ENCODE assay signal across 25 cellular contexts in the genomic region with DNA sequence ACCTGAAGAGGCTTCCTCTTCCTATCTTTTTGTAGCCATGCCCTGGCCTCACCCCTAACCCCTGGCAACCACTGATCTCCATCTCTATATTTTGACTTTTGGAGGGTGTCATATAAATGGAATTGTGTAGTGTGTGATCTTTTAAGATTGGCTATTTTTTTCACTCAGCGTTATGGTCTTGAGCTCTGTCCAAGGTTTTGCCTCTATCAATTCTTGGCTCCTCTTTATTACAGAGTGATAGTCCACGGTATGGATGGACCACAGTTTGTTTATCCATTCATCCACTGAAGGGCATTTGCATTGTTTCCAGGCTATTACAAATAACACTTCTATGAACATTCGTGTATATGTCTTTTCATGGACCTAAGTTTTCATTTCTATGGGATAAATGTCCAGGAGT.
"Had no signal": no experiment of that assay in that cellular context is flagged by ENCODE, and none has a peak within 500 bp of the region (broad histone marks: within the 10 kb centered on the region; RNA-seq: fewer than 3 reads in every experiment).

No MANE protein-coding gene starts in this region.

- H3K27ac ChIP-seq: epithelial cell of prostate, esophagus squamous epithelium, gastroesophageal sphincter, left ventricle myocardium inferior, lower lobe of right lung, neutrophil, psoas muscle, right lobe of liver, spleen, testis, tibial nerve had no signal

- H3K9me3 Mint-ChIP-seq: dendritic cell treated with granulocyte-macrophage colony-stimulating factor and Interleukin-4, amounts not matched to agents 40 ng/mL and 50 ng/mL, for 4 days; effector memory CD8-positive, alpha-beta T cell; stimulated activated memory B cell treated with anti-CD40 and anti-IgM and Interleukin-4, amounts not matched to agents 10 μg/mL and 1 μg/mL and 100 μg/mL, for 72 hours; stimulated activated naive CD8-positive, alpha-beta T cell treated with anti-CD3 and anti-CD28 coated beads, Interleukin-15, amount 100 ng/mL, for 72 hours had no signal

- H3K9me3 ChIP-seq: esophagus squamous epithelium, gastroesophageal sphincter, left ventricle myocardium inferior, lower lobe of right lung, neutrophil, psoas muscle, right lobe of liver, spleen, testis, tibial nerve had no signal

- H3K36me3 ChIP-seq: esophagus squamous epithelium, gastroesophageal sphincter, left ventricle myocardium inferior, lower lobe of right lung, neutrophil, right lobe of liver, spleen, tibial nerve had no signal

- DNase-seq: effector memory CD8-positive, alpha-beta T cell; esophagus squamous epithelium; foreskin fibroblast; glutamatergic neuron; kidney; left cardiac atrium; left ventricle myocardium inferior; lower lobe of right lung; mesenchymal stem cell; midbrain; psoas muscle; retina; right lobe of liver; spleen; stimulated activated CD4-positive, alpha-beta T cell treated with anti-CD3 and anti-CD28 coated beads, Interleukin-15, amount 100 ng/mL, for 24 hours; stimulated activated CD4-positive, alpha-beta T cell treated with anti-CD3 and anti-CD28 coated beads, Interleukin-1b, Interleukin-23, amount 100 ng/mL, for 48 hours; stimulated activated CD4-positive, alpha-beta T cell treated with anti-CD3 and anti-CD28 coated beads, Interleukin-4, amount 100 ng/mL, for 24 hours; stimulated activated naive CD8-positive, alpha-beta T cell treated with anti-CD3 and anti-CD28 coated beads, Interleukin-15, amount 100 ng/mL, for 72 hours; testis had no signal

- H3K36me3 Mint-ChIP-seq: stimulated activated memory B cell treated with anti-CD40 and anti-IgM and Interleukin-4, amounts not matched to agents 10 μg/mL and 1 μg/mL and 100 μg/mL, for 72 hours had no signal

- H3K27me3 Mint-ChIP-seq: effector memory CD8-positive, alpha-beta T cell; stimulated activated memory B cell treated with anti-CD40 and anti-IgM and Interleukin-4, amounts not matched to agents 10 μg/mL and 1 μg/mL and 100 μg/mL, for 72 hours; stimulated activated naive CD8-positive, alpha-beta T cell treated with anti-CD3 and anti-CD28 coated beads, Interleukin-15, amount 100 ng/mL, for 72 hours had no signal

- ATAC-seq: effector memory CD8-positive, alpha-beta T cell; gastroesophageal sphincter; left cardiac atrium; lower lobe of right lung; psoas muscle; right lobe of liver; stimulated activated memory B cell treated with anti-CD40 and anti-IgM and Interleukin-4, amounts not matched to agents 10 μg/mL and 1 μg/mL and 100 μg/mL, for 72 hours; stimulated activated naive CD8-positive, alpha-beta T cell treated with anti-CD3 and anti-CD28 coated beads, Interleukin-15, amount 100 ng/mL, for 72 hours had no signal

- H3K4me3 ChIP-seq: esophagus squamous epithelium, gastroesophageal sphincter, left ventricle myocardium inferior, lower lobe of right lung, psoas muscle, right lobe of liver, spleen, testis, tibial nerve had no signal

- H3K27me3 ChIP-seq: esophagus squamous epithelium, gastroesophageal sphincter, neutrophil, right lobe of liver, spleen, testis, tibial nerve had no signal

- H3K4me3 Mint-ChIP-seq: dendritic cell treated with granulocyte-macrophage colony-stimulating factor and Interleukin-4, amounts not matched to agents 40 ng/mL and 50 ng/mL, for 4 days; effector memory CD8-positive, alpha-beta T cell; stimulated activated memory B cell treated with anti-CD40 and anti-IgM and Interleukin-4, amounts not matched to agents 10 μg/mL and 1 μg/mL and 100 μg/mL, for 72 hours; stimulated activated naive CD8-positive, alpha-beta T cell treated with anti-CD3 and anti-CD28 coated beads, Interleukin-15, amount 100 ng/mL, for 72 hours had no signal

- H3K27ac Mint-ChIP-seq: dendritic cell treated with granulocyte-macrophage colony-stimulating factor and Interleukin-4, amounts not matched to agents 40 ng/mL and 50 ng/mL, for 4 days; stimulated activated memory B cell treated with anti-CD40 and anti-IgM and Interleukin-4, amounts not matched to agents 10 μg/mL and 1 μg/mL and 100 μg/mL, for 72 hours; stimulated activated naive CD8-positive, alpha-beta T cell treated with anti-CD3 and anti-CD28 coated beads, Interleukin-15, amount 100 ng/mL, for 72 hours had no signal
